16 cellular contexts compared by ENCODE assay signal in the genomic region with DNA sequence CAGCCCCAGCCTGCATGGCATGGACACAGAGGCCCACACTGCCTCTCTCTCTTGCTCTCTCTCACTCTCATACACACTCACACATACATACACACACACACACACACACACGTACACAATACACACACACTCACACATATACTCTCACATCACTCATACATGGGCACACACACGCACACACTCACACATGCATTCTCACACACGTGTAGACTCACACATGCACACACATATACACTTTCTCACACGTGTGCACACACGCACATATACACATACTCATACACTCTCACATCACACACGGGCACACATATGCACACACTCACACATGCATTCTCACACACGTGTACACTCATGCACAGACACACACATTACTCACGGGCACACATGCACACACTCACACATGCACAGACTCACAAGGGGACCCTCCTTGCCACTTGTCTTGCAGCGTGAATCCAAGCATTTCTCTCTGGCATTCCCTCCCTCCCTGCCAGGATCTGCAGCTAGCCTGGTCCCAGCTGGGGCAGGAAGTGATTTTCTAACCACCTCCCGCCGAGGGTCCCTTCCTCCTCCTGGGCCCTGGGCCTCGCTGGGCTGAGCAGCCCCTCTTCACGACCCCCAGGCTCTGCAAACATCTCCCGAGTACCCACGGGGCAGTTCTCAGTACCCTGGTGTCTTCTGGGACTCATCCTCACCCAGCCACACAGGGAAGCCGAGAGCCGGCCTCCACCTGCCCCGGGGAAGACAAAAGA. TPM values are rescaled to one million over a fixed set of nuclear protein-coding genes. Genes with fewer than 3 reads are reported as not detected.
DNase-seq lines count a peak whose midpoint lies in the region; ATAC-seq and TF ChIP-seq lines count a peak whose summit lies in the region.
"Had no signal": no experiment of that assay in that cellular context is flagged by ENCODE, and none has a peak within 500 bp of the region (broad histone marks: within the 10 kb centered on the region; RNA-seq: fewer than 3 reads in every experiment).

No MANE protein-coding gene starts in this region.

- POLR2A ChIA-PET in activated CD8-positive, alpha-beta T cell treated with anti-CD3 and anti-CD28 coated beads for 36 hours (lab: Charles Lee) = interaction anchor here (0.7 to 8.3 kb wide), 5 partner anchors 8 to 32 kb away, joined by 3 to 85 read pairs (median 8); no protein-coding TSS in a partner anchor

- DNase-seq in activated effector memory CD4-positive, alpha-beta T cell treated with anti-CD3 and anti-CD28 coated beads, Interleukin-2, amount 50 U/mL, for 16 hours = peak; percentile 31
- DNase-seq in activated effector memory CD4-positive, alpha-beta T cell treated with Interleukin-2 at 50 U/mL for 16 hours = no peak
- peak; percentile 0 for DNase-seq in activated CD8-positive, alpha-beta T cell treated with anti-CD3 and anti-CD28 coated beads for 36 hours
- DNase-seq in iPS-NIHi7 (ENCODE audit: extremely low spot score) (peak; percentile 21), progenitor cell of endocrine pancreas (ENCODE audit: low spot score, unreplicated experiment) (no peak), NCI-H2107 (lab: John Stamatoyannopoulos, UW) (no peak)
- DNase-seq: DMS 273 treated with DMSO at 0.1 percent for 48 hours; effector CD4-positive, alpha-beta T cell; Kasumi-1; lower lobe of right lung; NCI-H146; PC-3 had no signal

- no peaks in the 10 kb centered on the region for H3K27me3 Mint-ChIP-seq in activated CD8-positive, alpha-beta T cell treated with anti-CD3 and anti-CD28 coated beads for 36 hours
- H3K27me3 Mint-ChIP-seq in stimulated activated naive CD8-positive, alpha-beta T cell treated with anti-CD3 and anti-CD28 coated beads, Interleukin-15, Interleukin-2, amounts not matched to agents 100 ng/mL and 50 ng/mL, for 24 hours = no peaks in the 10 kb centered on the region
- no peaks in the 10 kb centered on the region for H3K27me3 Mint-ChIP-seq in progenitor cell of endocrine pancreas
- H3K27me3 Mint-ChIP-seq: brain; stimulated activated memory B cell treated with anti-CD40 and anti-IgM and Interleukin-4, amounts not matched to agents 10 μg/mL and 1 μg/mL and 100 μg/mL, for 72 hours had no signal

- peaks cover 22% of the 10 kb centered on the region for H3K4me1 Mint-ChIP-seq in activated CD8-positive, alpha-beta T cell treated with anti-CD3 and anti-CD28 coated beads for 36 hours (ENCODE audit: low read depth)
- H3K4me1 Mint-ChIP-seq in stimulated activated naive CD8-positive, alpha-beta T cell treated with anti-CD3 and anti-CD28 coated beads, Interleukin-15, Interleukin-2, amounts not matched to agents 100 ng/mL and 50 ng/mL, for 24 hours (ENCODE audit: low read depth) = peaks cover 28% of the 10 kb centered on the region
- no peaks in the 10 kb centered on the region for H3K4me1 Mint-ChIP-seq in progenitor cell of endocrine pancreas (ENCODE audit: low read depth)
- H3K4me1 Mint-ChIP-seq: brain had no signal

- peaks cover 90% of the 10 kb centered on the region for H3K36me3 Mint-ChIP-seq in activated CD8-positive, alpha-beta T cell treated with anti-CD3 and anti-CD28 coated beads for 36 hours (ENCODE audit: low read depth)
- H3K36me3 Mint-ChIP-seq in stimulated activated naive CD8-positive, alpha-beta T cell treated with anti-CD3 and anti-CD28 coated beads, Interleukin-15, Interleukin-2, amounts not matched to agents 100 ng/mL and 50 ng/mL, for 24 hours (ENCODE audit: low read depth) = peaks cover 93% of the 10 kb centered on the region
- H3K36me3 Mint-ChIP-seq in progenitor cell of endocrine pancreas (ENCODE audit: insufficient read depth) = no peaks in the 10 kb centered on the region
- H3K36me3 Mint-ChIP-seq: brain had no signal

- intact Hi-C loops in activated CD8-positive, alpha-beta T cell treated with anti-CD3 and anti-CD28 coated beads for 36 hours (cut with micrococcal nuclease) = no loop called here

- no peak overlapping the region for H3K4me3 Mint-ChIP-seq in activated CD8-positive, alpha-beta T cell treated with anti-CD3 and anti-CD28 coated beads for 36 hours
- no peak overlapping the region for H3K4me3 Mint-ChIP-seq in stimulated activated naive CD8-positive, alpha-beta T cell treated with anti-CD3 and anti-CD28 coated beads, Interleukin-15, Interleukin-2, amounts not matched to agents 100 ng/mL and 50 ng/mL, for 24 hours
- no peak overlapping the region for H3K4me3 Mint-ChIP-seq in progenitor cell of endocrine pancreas (ENCODE audit: low read depth)
- H3K4me3 Mint-ChIP-seq: brain; stimulated activated memory B cell treated with anti-CD40 and anti-IgM and Interleukin-4, amounts not matched to agents 10 μg/mL and 1 μg/mL and 100 μg/mL, for 72 hours had no signal

- H3K27ac Mint-ChIP-seq in activated CD8-positive, alpha-beta T cell treated with anti-CD3 and anti-CD28 coated beads for 36 hours = no peak overlapping the region
- peak overlapping the region; percentile 55 for H3K27ac Mint-ChIP-seq in stimulated activated naive CD8-positive, alpha-beta T cell treated with anti-CD3 and anti-CD28 coated beads, Interleukin-15, Interleukin-2, amounts not matched to agents 100 ng/mL and 50 ng/mL, for 24 hours
- H3K27ac Mint-ChIP-seq in progenitor cell of endocrine pancreas = no peak overlapping the region
- H3K27ac Mint-ChIP-seq: stimulated activated memory B cell treated with anti-CD40 and anti-IgM and Interleukin-4, amounts not matched to agents 10 μg/mL and 1 μg/mL and 100 μg/mL, for 72 hours had no signal

- ATAC-seq in activated CD8-positive, alpha-beta T cell treated with anti-CD3 and anti-CD28 coated beads for 36 hours = no peak
- no peak for ATAC-seq in GM18870 (IDR thresholded peaks at IDR 0.05; ENCODE audit: unreplicated experiment)
- ATAC-seq: lower lobe of right lung; PC-3; stimulated activated memory B cell treated with anti-CD40 and anti-IgM and Interleukin-4, amounts not matched to agents 10 μg/mL and 1 μg/mL and 100 μg/mL, for 72 hours had no signal

- CTCF ChIA-PET in activated CD8-positive, alpha-beta T cell treated with anti-CD3 and anti-CD28 coated beads for 36 hours (lab: Charles Lee) = no interaction called here

- no peaks in the 10 kb centered on the region for H3K9me3 Mint-ChIP-seq in activated CD8-positive, alpha-beta T cell treated with anti-CD3 and anti-CD28 coated beads for 36 hours
- no peaks in the 10 kb centered on the region for H3K9me3 Mint-ChIP-seq in stimulated activated naive CD8-positive, alpha-beta T cell treated with anti-CD3 and anti-CD28 coated beads, Interleukin-15, Interleukin-2, amounts not matched to agents 100 ng/mL and 50 ng/mL, for 24 hours
- peaks cover 2% of the 10 kb centered on the region for H3K9me3 Mint-ChIP-seq in progenitor cell of endocrine pancreas (ENCODE audit: low read depth)

- TF ChIP-seq CTCF in activated CD8-positive, alpha-beta T cell treated with anti-CD3 and anti-CD28 coated beads for 36 hours (IDR thresholded peaks at IDR 0.05) = no peak
- no peak for TF ChIP-seq CTCF in progenitor cell of endocrine pancreas (IDR thresholded peaks at IDR 0.05; ENCODE audit: unreplicated experiment)

RNA-seq across cellular contexts. Expression of gene IL21R, which starts 37.5 kb away (rescaled TPM):
- 10 to 100 TPM; 95.6 to 97.2 TPM for total RNA-seq in activated CD8-positive, alpha-beta T cell treated with anti-CD3 and anti-CD28 coated beads for 36 hours
- total RNA-seq in progenitor cell of endocrine pancreas = not detected in 2 replicates

Comparison
In these comparisons a context has a peak if more than half of its experiments do, and no peak if none do; other contexts are left out.
1. DNase-seq: peak in activated effector memory CD4-positive, alpha-beta T cell treated with anti-CD3 and anti-CD28 coated beads, Interleukin-2, amount 50 U/mL, for 16 hours (single experiment), activated CD8-positive, alpha-beta T cell treated with anti-CD3 and anti-CD28 coated beads for 36 hours (single experiment) and iPS-NIHi7 (single experiment); none in activated effector memory CD4-positive, alpha-beta T cell treated with Interleukin-2 at 50 U/mL for 16 hours (single experiment), progenitor cell of endocrine pancreas (single experiment) and NCI-H2107 (single experiment).
2. RNA of gene IL21R, which starts 37.5 kb away (total RNA-seq): 95.6 to 97.2 TPM in activated CD8-positive, alpha-beta T cell treated with anti-CD3 and anti-CD28 coated beads for 36 hours; not detected in progenitor cell of endocrine pancreas; every median in the first group is over 10 times any median in the second.